In the genomic region with DNA sequence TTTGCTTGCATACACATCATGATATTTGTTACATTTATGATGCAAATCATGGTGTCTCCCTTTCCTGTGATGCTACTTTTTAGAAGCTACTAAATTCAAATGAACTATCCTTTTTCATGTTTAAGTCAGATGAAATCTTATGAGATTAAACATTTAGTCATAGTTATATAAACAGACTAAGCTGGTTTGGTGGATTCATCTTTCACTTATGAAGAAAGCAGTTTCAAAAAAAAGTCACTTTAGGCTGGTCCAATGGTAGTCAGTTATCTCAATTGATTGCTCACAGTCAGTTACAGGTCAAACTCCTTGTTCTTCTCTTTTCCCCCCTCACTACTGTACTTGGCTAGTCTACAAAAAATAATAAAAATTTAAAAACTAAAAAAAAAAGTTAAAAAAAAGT, we compare ENCODE assay signal across 25 cellular contexts. TPM values are rescaled to one million over a fixed set of nuclear protein-coding genes. Genes with fewer than 3 reads are reported as not detected.
"Had no signal": no experiment of that assay in that cellular context is flagged by ENCODE, and none has a peak within 500 bp of the region (broad histone marks: within the 10 kb centered on the region; RNA-seq: fewer than 3 reads in every experiment).

No MANE protein-coding gene starts in this region.

- FAIRE-seq: keratinocyte had no signal

- H3K9me3 Mint-ChIP-seq: activated CD4-positive, alpha-beta T cell treated with anti-CD3 and anti-CD28 coated beads, Interleukin-2, amount 10 ng/mL, durations not matched to agents 7 days and 5 days; activated naive CD4-positive, alpha-beta T cell treated with anti-CD3 and anti-CD28 coated beads, Interleukin-2, amount 50 U/mL, for 24 hours; nephron; stimulated activated naive CD8-positive, alpha-beta T cell treated with anti-CD3 and anti-CD28 coated beads, Interleukin-15, Interleukin-2, amounts not matched to agents 100 ng/mL and 50 ng/mL, for 24 hours; T-helper 1 cell treated with Interleukin-12 subunit alpha and Interleukin-12 subunit beta and Interleukin-4 antibody, amounts not matched to agents 30 μg/mL and 1 μg/mL, for 36 hours had no signal

- H3K36me3 Mint-ChIP-seq: activated naive CD4-positive, alpha-beta T cell treated with anti-CD3 and anti-CD28 coated beads, Interleukin-2, amount 50 U/mL, for 24 hours had no signal

- H3K27ac ChIP-seq: adrenal gland, body of pancreas, left lung, suprapubic skin, uterus had no signal

- H3K36me3 ChIP-seq: uterus had no signal

- H3K27me3 Mint-ChIP-seq: activated CD4-positive, alpha-beta T cell treated with anti-CD3 and anti-CD28 coated beads, Interleukin-2, amount 10 ng/mL, durations not matched to agents 7 days and 5 days; activated naive CD4-positive, alpha-beta T cell treated with anti-CD3 and anti-CD28 coated beads, Interleukin-2, amount 50 U/mL, for 24 hours; stimulated activated naive CD8-positive, alpha-beta T cell treated with anti-CD3 and anti-CD28 coated beads, Interleukin-15, Interleukin-2, amounts not matched to agents 100 ng/mL and 50 ng/mL, for 24 hours had no signal

- H3K9me3 ChIP-seq: body of pancreas, left lung, suprapubic skin, transverse colon, uterus had no signal

- H3K27ac Mint-ChIP-seq: activated CD4-positive, alpha-beta T cell treated with anti-CD3 and anti-CD28 coated beads, Interleukin-2, amount 10 ng/mL, durations not matched to agents 7 days and 5 days; activated naive CD4-positive, alpha-beta T cell treated with anti-CD3 and anti-CD28 coated beads, Interleukin-2, amount 50 U/mL, for 24 hours; nephron; stimulated activated naive CD8-positive, alpha-beta T cell treated with anti-CD3 and anti-CD28 coated beads, Interleukin-15, Interleukin-2, amounts not matched to agents 100 ng/mL and 50 ng/mL, for 24 hours; T-helper 1 cell treated with Interleukin-12 subunit alpha and Interleukin-12 subunit beta and Interleukin-4 antibody, amounts not matched to agents 30 μg/mL and 1 μg/mL, for 36 hours had no signal

- H3K4me1 Mint-ChIP-seq: activated CD4-positive, alpha-beta T cell treated with anti-CD3 and anti-CD28 coated beads, Interleukin-2, amount 10 ng/mL, durations not matched to agents 7 days and 5 days; activated naive CD4-positive, alpha-beta T cell treated with anti-CD3 and anti-CD28 coated beads, Interleukin-2, amount 50 U/mL, for 24 hours; nephron had no signal

- H3K4me1 ChIP-seq: body of pancreas, left lung, uterus had no signal

- H3K4me3 ChIP-seq: adrenal gland, body of pancreas, left lung, suprapubic skin, transverse colon, uterus had no signal

- H3K4me3 Mint-ChIP-seq: activated CD4-positive, alpha-beta T cell treated with anti-CD3 and anti-CD28 coated beads, Interleukin-2, amount 10 ng/mL, durations not matched to agents 7 days and 5 days; activated naive CD4-positive, alpha-beta T cell treated with anti-CD3 and anti-CD28 coated beads, Interleukin-2, amount 50 U/mL, for 24 hours; nephron; stimulated activated naive CD8-positive, alpha-beta T cell treated with anti-CD3 and anti-CD28 coated beads, Interleukin-15, Interleukin-2, amounts not matched to agents 100 ng/mL and 50 ng/mL, for 24 hours; T-helper 1 cell treated with Interleukin-12 subunit alpha and Interleukin-12 subunit beta and Interleukin-4 antibody, amounts not matched to agents 30 μg/mL and 1 μg/mL, for 36 hours had no signal

- DNase-seq: activated CD4-positive, alpha-beta T cell treated with anti-CD3 and anti-CD28 coated beads, Interleukin-2, amount 10 ng/mL, durations not matched to agents 7 days and 5 days; activated CD8-positive, alpha-beta memory T cell treated with anti-CD3 and anti-CD28 coated beads, Interleukin-2, amount 50 U/mL, for 48 hours; activated effector memory CD4-positive, alpha-beta T cell treated with Interleukin-2 at 50 U/mL for 16 hours; activated T-cell treated with anti-CD3 and anti-CD28 coated beads, Interleukin-2, amount 50 U/mL, for 48 hours; adrenal gland; body of pancreas; caudate nucleus; foreskin melanocyte; hypothalamus; left lung; mammary epithelial cell; midbrain; nucleus accumbens; retina; stimulated activated CD4-positive, alpha-beta T cell treated with anti-CD3 and anti-CD28 coated beads, Interleukin-2, amount 100 ng/mL, for 24 hours; transverse colon; uterus had no signal

- ATAC-seq: activated CD4-positive, CD25-positive, alpha-beta regulatory T cell treated with anti-CD3 and anti-CD28 coated beads, Interleukin-2, amount 50 U/mL, for 24 hours; body of pancreas; esophagus mucosa; left lung had no signal

- H3K27me3 ChIP-seq: adrenal gland, body of pancreas, left lung, suprapubic skin, transverse colon, uterus had no signal

RNA-seq across cellular contexts. Expression of a gene that starts 19.7 kb away (rescaled TPM):
- polyA plus RNA-seq: mammary epithelial cell had no signal
